ENCODE assay signal across 30 cellular contexts in genomic region chr7:99971242-99971641, GRCh38. TPM values are rescaled to one million over a fixed set of nuclear protein-coding genes. Genes with fewer than 3 reads are reported as not detected.
"Had no signal": no experiment of that assay in that cellular context is flagged by ENCODE, and none has a peak within 500 bp of the region (broad histone marks: within the 10 kb centered on the region; RNA-seq: fewer than 3 reads in every experiment).

No MANE protein-coding gene starts in this region.

- H3K36me3 Mint-ChIP-seq: memory B cell had no signal

- H3K4me1 ChIP-seq: colonic mucosa, esophagus squamous epithelium, gastrocnemius medialis, heart right ventricle, lower lobe of right lung had no signal

- H3K27me3 ChIP-seq: colonic mucosa had no signal

- H3K4me3 ChIP-seq: colonic mucosa, esophagus squamous epithelium, gastrocnemius medialis, heart right ventricle, left ventricle myocardium inferior, lower lobe of right lung had no signal

- H3K9me3 Mint-ChIP-seq: dendritic cell treated with granulocyte-macrophage colony-stimulating factor and Interleukin-4, amounts not matched to agents 40 ng/mL and 50 ng/mL, for 4 days; effector memory CD8-positive, alpha-beta T cell; endodermal cell; memory B cell had no signal

- H3K27ac Mint-ChIP-seq: dendritic cell treated with granulocyte-macrophage colony-stimulating factor and Interleukin-4, amounts not matched to agents 40 ng/mL and 50 ng/mL, for 4 days; effector memory CD8-positive, alpha-beta T cell; endodermal cell; memory B cell had no signal

- H3K9me3 ChIP-seq: colonic mucosa, esophagus squamous epithelium, gastrocnemius medialis, lower lobe of right lung had no signal

- H3K36me3 ChIP-seq: colonic mucosa, esophagus squamous epithelium, gastrocnemius medialis, heart right ventricle, left ventricle myocardium inferior, lower lobe of right lung had no signal

- H3K27ac ChIP-seq: colonic mucosa, epithelial cell of prostate, esophagus squamous epithelium, gastrocnemius medialis, heart right ventricle, left ventricle myocardium inferior, lower lobe of right lung had no signal

- DNase-seq: colonic mucosa; cortex of kidney; effector CD8-positive, alpha-beta T cell; effector memory CD8-positive, alpha-beta T cell; endodermal cell; erythroblast; esophagus squamous epithelium; foreskin fibroblast; foreskin melanocyte; gastrocnemius medialis; glutamatergic neuron; head of caudate nucleus; heart right ventricle; hippocampal formation; left cardiac atrium; left ventricle myocardium inferior; lower lobe of right lung; mesendoderm; midbrain had no signal

- H3K4me1 Mint-ChIP-seq: endodermal cell had no signal

- ATAC-seq: effector memory CD8-positive, alpha-beta T cell; esophagus mucosa; gastrocnemius medialis; heart right ventricle; left cardiac atrium; lower lobe of right lung had no signal

- H3K4me3 Mint-ChIP-seq: dendritic cell treated with granulocyte-macrophage colony-stimulating factor and Interleukin-4, amounts not matched to agents 40 ng/mL and 50 ng/mL, for 4 days; effector memory CD8-positive, alpha-beta T cell; endodermal cell; memory B cell had no signal

RNA-seq across cellular contexts. Expression of gene AZGP1, which starts 4.6 kb away (rescaled TPM):
- total RNA-seq: chondrocyte, dermis microvascular lymphatic vessel endothelial cell, endodermal cell, glomerular endothelial cell, lung microvascular endothelial cell, mononuclear cell had no signal

RNA-seq across cellular contexts. Expression of gene GJC3, which starts 41.8 kb away (rescaled TPM):
- total RNA-seq: chondrocyte, colonic mucosa, gastrocnemius medialis, kidney epithelial cell, lower lobe of right lung had no signal
- polyA plus RNA-seq: keratinocyte had no signal
